ENCODE assay signal across 23 cellular contexts in genomic region chr1:211118407-211119102, GRCh38. TPM values are rescaled to one million over a fixed set of nuclear protein-coding genes. Genes with fewer than 3 reads are reported as not detected.
A peak's percentile ranks its signal among the peaks of the same experiment; 100 is the strongest.
DNase-seq lines count a peak whose midpoint lies in the region; ATAC-seq lines count a peak whose summit lies in the region.
"Had no signal": no experiment of that assay in that cellular context is flagged by ENCODE, and none has a peak within 500 bp of the region (broad histone marks: within the 10 kb centered on the region; RNA-seq: fewer than 3 reads in every experiment).

No MANE protein-coding gene starts in this region.

- H2BK120ac ChIP-seq in neuronal stem cell (ENCODE audit: low read depth, low read length): no peak overlapping the region

- H3K18ac ChIP-seq in neuronal stem cell (ENCODE audit: low read length): no peak overlapping the region

- H4K8ac ChIP-seq in neuronal stem cell (ENCODE audit: low read depth, low read length): no peak overlapping the region

- H3K4me2 ChIP-seq in GM23248 (ENCODE audit: unreplicated experiment) (no peak overlapping the region), neuronal stem cell (ENCODE audit: insufficient read depth, low read length, poor library complexity, severe bottlenecking) (no peak overlapping the region)

- H3K4me3 ChIP-seq in GM23248 (no peak overlapping the region), neuronal stem cell (ENCODE audit: low read length in 2 of 2) (no peak overlapping the region)
- H3K4me3 ChIP-seq: GM12878, sigmoid colon had no signal

- no peaks in the 10 kb centered on the region for H3F3A ChIP-seq in GM23248 (ENCODE audit: insufficient read depth)

- H3K9me2 ChIP-seq in GM23248 (ENCODE audit: insufficient read depth): no peaks in the 10 kb centered on the region

- H3K27me3 ChIP-seq in GM23248 (replicated peaks; ENCODE audit: insufficient read depth) (no peaks in the 10 kb centered on the region), neuronal stem cell (ENCODE audit: control insufficient read depth in 3 of 3, insufficient read depth in 3 of 3, low read depth in 1 of 3, low read length in 3 of 3) (no peaks in the 10 kb centered on the region)
- H3K27me3 ChIP-seq: sigmoid colon had no signal

- H2BK12ac ChIP-seq in neuronal stem cell (ENCODE audit: low read length): no peak overlapping the region

- no peaks in the 10 kb centered on the region for H3K79me2 ChIP-seq in GM23248 (ENCODE audit: insufficient read depth)

- peak; percentile 35 for DNase-seq in AG08395 (ENCODE audit: low spot score)
- peak; percentile 30 for DNase-seq in GM23248
- DNase-seq in astrocyte of the hippocampus (ENCODE audit: low read depth, low spot score): peak; percentile 75
- peak; percentile 2 for DNase-seq in kidney tubule cell (ENCODE audit: low spot score)
- no peak for DNase-seq in T1000 (lab: John Stamatoyannopoulos, UW)
- DNase-seq in neuronal stem cell (ENCODE audit: low spot score): no peak
- DNase-seq in SHP77 (lab: John Stamatoyannopoulos, UW): no peak
- DNase-seq: activated CD4-positive, alpha-beta T cell treated with anti-CD3 and anti-CD28 coated beads, Interleukin-2, amount 50 U/mL, for 48 hours; activated naive CD4-positive, alpha-beta T cell treated with anti-CD3 and anti-CD28 coated beads, Interleukin-2, amount 10 ng/mL, durations not matched to agents 7 days and 5 days; activated T-cell treated with anti-CD3 and anti-CD28 coated beads, Interleukin-2, amount 50 U/mL, for 24 hours; Caco-2; GDM1; NCI-H2081; NCI-H524; nucleus accumbens; SHP77 treated with DMSO at 0.1 percent for 48 hours; sigmoid colon; stimulated activated naive CD8-positive, alpha-beta T cell treated with anti-CD3 and anti-CD28 coated beads, Interleukin-15, amount 100 ng/mL, for 72 hours; T-helper 1 cell; WERI-Rb-1 had no signal

- H3K27ac ChIP-seq in GM23248 (no peak overlapping the region), neuronal stem cell (replicated peaks; ENCODE audit: low read length) (no peak overlapping the region)
- H3K27ac ChIP-seq: sigmoid colon, WERI-Rb-1 had no signal

- no peak overlapping the region for H2BK5ac ChIP-seq in neuronal stem cell (ENCODE audit: low read length)

- no peaks in the 10 kb centered on the region for H3K79me1 ChIP-seq in neuronal stem cell (ENCODE audit: low read depth, low read length)

- no peak overlapping the region for H4K91ac ChIP-seq in neuronal stem cell (ENCODE audit: low read depth, low read length, poor library complexity)

- H3K36me3 ChIP-seq in GM23248 (ENCODE audit: low read depth) (no peaks in the 10 kb centered on the region), neuronal stem cell (replicated peaks in 1 of 2; ENCODE audit: control insufficient read depth in 2 of 2, insufficient read depth in 2 of 2, low read length in 2 of 2) (no peaks in the 10 kb centered on the region)
- H3K36me3 ChIP-seq: sigmoid colon, WERI-Rb-1 had no signal

- in situ Hi-C loops in GM23248 (cut with MboI): no loop called here

- H3K14ac ChIP-seq in neuronal stem cell (ENCODE audit: low read length): no peak overlapping the region

- no peak overlapping the region for H3K23ac ChIP-seq in neuronal stem cell (ENCODE audit: low read depth, low read length, poor library complexity)

- H4K20me1 ChIP-seq in GM23248 (ENCODE audit: insufficient read depth): no peaks in the 10 kb centered on the region

- no peak overlapping the region for H2BK15ac ChIP-seq in neuronal stem cell (ENCODE audit: low read length)

- H3K9ac ChIP-seq in GM23248 (no peak overlapping the region), neuronal stem cell (ENCODE audit: low read depth, low read length, poor library complexity) (no peak overlapping the region)

- H2AFZ ChIP-seq in GM23248 (no peak overlapping the region), neuronal stem cell (ENCODE audit: low read length) (no peak overlapping the region)

- H2AK5ac ChIP-seq in neuronal stem cell (ENCODE audit: low read depth, low read length): no peak overlapping the region

- H3K4me1 ChIP-seq in GM23248 (ENCODE audit: insufficient read depth) (no peaks in the 10 kb centered on the region), neuronal stem cell (ENCODE audit: control insufficient read depth in 2 of 2, insufficient read depth in 1 of 2, low read depth in 1 of 2, low read length in 2 of 2) (peaks cover 0 to 2% of the 10 kb centered on the region in 2 donors)
- H3K4me1 ChIP-seq: Caco-2, sigmoid colon had no signal

- no peak for ATAC-seq in HG03135 (IDR thresholded peaks at IDR 0.05; ENCODE audit: unreplicated experiment)
- ATAC-seq: GM12878; stimulated activated naive CD8-positive, alpha-beta T cell treated with anti-CD3 and anti-CD28 coated beads, Interleukin-15, amount 100 ng/mL, for 72 hours had no signal

- H3K4ac ChIP-seq in neuronal stem cell (ENCODE audit: low read length): no peak overlapping the region

- no peaks in the 10 kb centered on the region for H3K9me3 ChIP-seq in GM23248 (ENCODE audit: low read depth)
- H3K9me3 ChIP-seq in neuronal stem cell (replicated peaks in 1 of 2; ENCODE audit: control insufficient read depth in 2 of 2, insufficient read depth in 1 of 2, low read depth in 1 of 2, low read length in 2 of 2): no peaks in the 10 kb centered on the region
- H3K9me3 ChIP-seq: Caco-2, sigmoid colon had no signal

- 32 to 33% methylated on average over 9 of the region's 9 CpGs for WGBS in GM23248 (ENCODE audit: low coverage in 1 of 2, low lambda C conversion rate in 2 of 2, missing lambda C conversion rate in 2 of 2), 2 experiments
- no CpG with 5 or more reads among the region's 9 CpGs for WGBS in neuronal stem cell (ENCODE audit: extremely low coverage in 2 of 2, insufficient read length in 2 of 2, insufficient replicate concordance in 1 of 2), 2 donors

RNA-seq across cellular contexts. Expression of gene KCNH1, which starts 15.4 kb away (rescaled TPM):
- total RNA-seq in GM23248 (2014; rRNA removed; shearing (Covaris generic)): 1.5 and 1.8 TPM in 2 replicates
- 0.71 and 0.77 TPM in 2 replicates for polyA plus RNA-seq in GM23248 (2016; fragmentation: Nextera tagmentation; extraction: Ambion mirVana)
- polyA plus RNA-seq in neuronal stem cell (2013, experiment 1 of 2): 0.40 TPM
- 0.42 TPM for polyA plus RNA-seq in neuronal stem cell (2013, experiment 2 of 2)
- total RNA-seq: Caco-2, GM12878, lower leg skin had no signal

Comparison
In these comparisons a context has a peak if more than half of its experiments do, and no peak if none do; other contexts are left out.
1. DNase-seq: peak in AG08395 (single experiment), GM23248 (single experiment), astrocyte of the hippocampus (single experiment) and kidney tubule cell (single experiment); none in T1000 (single experiment), neuronal stem cell (single experiment) and SHP77 (0 of 2).